In genomic region chr2:202185816-202186221, GRCh38 we compare ENCODE assay signal across 13 cellular contexts. TPM values are rescaled to one million over a fixed set of nuclear protein-coding genes. Genes with fewer than 3 reads are reported as not detected.
A peak's percentile ranks its signal among the peaks of the same experiment; 100 is the strongest.
DNase-seq lines count a peak whose midpoint lies in the region; ATAC-seq, FAIRE-seq and TF ChIP-seq lines count a peak whose summit lies in the region.
"Had no signal": no experiment of that assay in that cellular context is flagged by ENCODE, and none has a peak within 500 bp of the region (broad histone marks: within the 10 kb centered on the region; RNA-seq: fewer than 3 reads in every experiment).

No MANE protein-coding gene starts in this region.

- ATAC-seq in HG03565 (IDR thresholded peaks at IDR 0.05; ENCODE audit: unreplicated experiment) = no peak
- ATAC-seq: HCT116 had no signal

- H3K36me3 ChIP-seq in endothelial cell of umbilical vein (ENCODE audit: control insufficient read depth in 2 of 2, extremely low read depth in 1 of 2, insufficient read depth in 2 of 2, low read length in 2 of 2) = no peaks in the 10 kb centered on the region

- H3K4me2 ChIP-seq in endothelial cell of umbilical vein (ENCODE audit: insufficient read depth, low read length) = peak overlapping the region; percentile 18

- H3K79me2 ChIP-seq in endothelial cell of umbilical vein (ENCODE audit: control insufficient read depth, insufficient read depth, low read length) = no peaks in the 10 kb centered on the region

- TF ChIP-seq POLR2A in endothelial cell of umbilical vein (IDR thresholded peaks at IDR 0.05; ENCODE audit: low read depth, low read length) = no peak

- H3K4me3 ChIP-seq in endothelial cell of umbilical vein (replicated peaks in 1 of 3; ENCODE audit: insufficient read depth in 1 of 3, low read depth in 1 of 3, low read length in 3 of 3) = no peak overlapping the region

- intact Hi-C loops in endothelial cell of umbilical vein (cut with micrococcal nuclease) = no loop called here

- DNase-seq in Daoy (ENCODE audit: low read depth) (peak; percentile 6), NCI-H226 (peak; percentile 47), endothelial cell of umbilical vein (ENCODE audit: low read depth, low spot score) (peak; percentile 79), myocyte (ENCODE audit: low read depth) (peak; percentile 18), Kasumi-1 (lab: John Stamatoyannopoulos, UW) (no peak), NCI-H187 (lab: John Stamatoyannopoulos, UW) (no peak)
- DNase-seq in activated CD8-positive, alpha-beta memory T cell treated with anti-CD3 and anti-CD28 coated beads for 24 hours = no peak
- DNase-seq: NCI-H2081 treated with DMSO at 0.1 percent for 48 hours; posterior cingulate gyrus; stimulated activated naive CD4-positive, alpha-beta T cell had no signal

- POLR2A ChIA-PET in endothelial cell of umbilical vein (lab: Charles Lee) = interaction anchor here (0.6 kb wide), 1 partner anchor 194 kb away, joined by 3 read pairs; no protein-coding TSS in a partner anchor

- no peaks in the 10 kb centered on the region for H3K27me3 ChIP-seq in endothelial cell of umbilical vein (ENCODE audit: control insufficient read depth in 2 of 2, insufficient read depth in 2 of 2, low read length in 2 of 2)

- TF ChIP-seq CTCF in endothelial cell of umbilical vein (IDR thresholded peaks at IDR 0.05; ENCODE audit: extremely low read depth in 1 of 2, insufficient read depth in 1 of 2, low read depth in 1 of 2, low read length in 2 of 2) = no peak

- H3K9me1 ChIP-seq in endothelial cell of umbilical vein (replicated peaks; ENCODE audit: control insufficient read depth, extremely low read depth, insufficient read depth, low read length) = no peaks in the 10 kb centered on the region

- no peaks in the 10 kb centered on the region for H3K9me3 ChIP-seq in endothelial cell of umbilical vein (replicated peaks; ENCODE audit: control insufficient read depth, insufficient read depth, low read length)

- H4K20me1 ChIP-seq in endothelial cell of umbilical vein (replicated peaks; ENCODE audit: control insufficient read depth, extremely low read depth, insufficient read depth, low read length) = no peaks in the 10 kb centered on the region

- BruUV-seq in endothelial cell of umbilical vein (replicated peaks; lab: Mats Ljungman, UMichigan) = no TSS peak

- H2AFZ ChIP-seq in endothelial cell of umbilical vein (ENCODE audit: low read depth, low read length) = peak overlapping the region; percentile 41

- peak overlapping the region; percentile 14 for H3K27ac ChIP-seq in endothelial cell of umbilical vein (ENCODE audit: insufficient read depth, low read depth, low read length)

- H3K9ac ChIP-seq in endothelial cell of umbilical vein (replicated peaks; ENCODE audit: extremely low read depth, insufficient read depth, low read length) = no peak overlapping the region

- H3K4me1 ChIP-seq in endothelial cell of umbilical vein (ENCODE audit: control insufficient read depth, extremely low read depth, insufficient read depth, low read length) = peaks cover 8% of the 10 kb centered on the region

- peak; percentile 76 for FAIRE-seq in endothelial cell of umbilical vein (lab: Jason Lieb, UNC)
- FAIRE-seq: GM12891 had no signal

- dilution Hi-C loops in endothelial cell of umbilical vein (cut with MboI; ENCODE audit: extremely low pct_ligation_motif_present, low sequenced_read_pairs) = no loop called here

- CTCF ChIA-PET in endothelial cell of umbilical vein (lab: Charles Lee) = no interaction called here

TF ChIP-seq in endothelial cell of umbilical vein, 7 proteins besides CTCF, POLR2A, EP300 and RAD21:
- TF ChIP-seq JUN (IDR thresholded peaks at IDR 0.05; ENCODE audit: borderline replicate concordance, insufficient read depth, insufficient read length, low read depth) = peak; percentile 61
- no peak for TF ChIP-seq FOS (IDR thresholded peaks at IDR 0.05; ENCODE audit: borderline replicate concordance, insufficient read depth, low read length)

RNA-seq across cellular contexts. Expression of gene SUMO1, which starts 52.6 kb away (rescaled TPM):
- total RNA-seq in Daoy (2014; rRNA removed; shearing (Covaris generic)) = 160 and 173 TPM in 2 replicates
- total RNA-seq in endothelial cell of umbilical vein (102 and 105 TPM in 2 replicates), myocyte (97.2 and 113 TPM in 2 replicates)
- polyA plus RNA-seq in endothelial cell of umbilical vein = 32.7 and 38.5 TPM in 2 replicates
- polyA plus RNA-seq in endothelial cell of umbilical vein (2011; cell fraction: cytosol; rRNA removed) = 58.9 and 59.7 TPM in 2 replicates
- 20.4 and 24.1 TPM in 2 replicates for polyA plus RNA-seq in endothelial cell of umbilical vein (2011; cell fraction: nucleus; rRNA removed)
- polyA plus RNA-seq in endothelial cell of umbilical vein (2012) = 122 and 164 TPM in 2 replicates
- polyA minus RNA-seq in endothelial cell of umbilical vein = 39.6 and 49.1 TPM in 2 replicates
- 31.9 TPM for polyA minus RNA-seq in endothelial cell of umbilical vein (2011; cell fraction: cytosol; rRNA and poly(A)+ RNA removed)
- 11.5 and 18.3 TPM in 2 replicates for polyA minus RNA-seq in endothelial cell of umbilical vein (2011; cell fraction: nucleus; rRNA and poly(A)+ RNA removed)
- polyA plus RNA-seq in myocyte (2012) = 81.5 TPM

Comparison
In these comparisons a context has a peak if more than half of its experiments do, and no peak if none do; other contexts are left out.
1. DNase-seq: peak in Daoy (single experiment), NCI-H226 (single experiment), endothelial cell of umbilical vein (single experiment) and myocyte (single experiment); none in Kasumi-1 (0 of 2), activated CD8-positive, alpha-beta memory T cell treated with anti-CD3 and anti-CD28 coated beads for 24 hours (single experiment) and NCI-H187 (0 of 2).